ENCODE assay signal across 24 cellular contexts in genomic region chr4:151689211-151689991, GRCh38.
DNase-seq lines count a peak whose midpoint lies in the region; ATAC-seq, FAIRE-seq and TF ChIP-seq lines count a peak whose summit lies in the region.
"Had no signal": no experiment of that assay in that cellular context is flagged by ENCODE, and none has a peak within 500 bp of the region (broad histone marks: within the 10 kb centered on the region; RNA-seq: fewer than 3 reads in every experiment).

No MANE protein-coding gene starts in this region.

- H3K9me3 ChIP-seq in astrocyte (ENCODE audit: insufficient read depth, low read depth, low read length) (no peaks in the 10 kb centered on the region), stomach smooth muscle (ENCODE audit: control insufficient read depth in 2 of 2, low read length in 2 of 2) (no peaks in the 10 kb centered on the region), tibial artery (no peaks in the 10 kb centered on the region)
- H3K9me3 ChIP-seq: BE2C, MG63, spleen had no signal

- H3K4me3 Mint-ChIP-seq in activated naive CD4-positive, alpha-beta T cell treated with anti-CD3 and anti-CD28 coated beads, Interleukin-2, amount 50 U/mL, for 24 hours: no peak overlapping the region
- H3K4me3 Mint-ChIP-seq in astrocyte (ENCODE audit: unreplicated experiment) (no peak overlapping the region), mesothelial cell of epicardium (no peak overlapping the region)
- H3K4me3 Mint-ChIP-seq: IgD-negative memory B cell; memory B cell; stimulated activated naive CD8-positive, alpha-beta T cell treated with anti-CD3 and anti-CD28 coated beads, Interleukin-15, amount 100 ng/mL, for 72 hours; T-helper 1 cell treated with Interleukin-12 subunit alpha and Interleukin-12 subunit beta and Interleukin-4 antibody, amounts not matched to agents 30 μg/mL and 1 μg/mL, for 36 hours had no signal

- no peaks in the 10 kb centered on the region for H3K36me3 ChIP-seq in astrocyte (ENCODE audit: insufficient read depth, low read length)
- H3K36me3 ChIP-seq in stomach smooth muscle (ENCODE audit: control insufficient read depth in 2 of 2, insufficient read depth in 2 of 2, low read length in 2 of 2): peaks cover 0 to 2% of the 10 kb centered on the region in 2 donors
- H3K36me3 ChIP-seq in tibial artery: peaks cover 0 to 22% (median 5%) of the 10 kb centered on the region in 3 donors
- H3K36me3 ChIP-seq: BE2C, MG63 had no signal

- peak overlapping the region; percentile 62 for H3K27ac Mint-ChIP-seq in activated naive CD4-positive, alpha-beta T cell treated with anti-CD3 and anti-CD28 coated beads, Interleukin-2, amount 50 U/mL, for 24 hours
- no peak overlapping the region for H3K27ac Mint-ChIP-seq in astrocyte (ENCODE audit: unreplicated experiment)
- peak overlapping the region; percentile 91 for H3K27ac Mint-ChIP-seq in mesothelial cell of epicardium
- H3K27ac Mint-ChIP-seq: memory B cell; T-helper 1 cell treated with Interleukin-12 subunit alpha and Interleukin-12 subunit beta and Interleukin-4 antibody, amounts not matched to agents 30 μg/mL and 1 μg/mL, for 36 hours had no signal

- peak; percentile 32 for FAIRE-seq in astrocyte (lab: Jason Lieb, UNC)
- FAIRE-seq: frontal cortex had no signal

- TF ChIP-seq CTCF in astrocyte (IDR thresholded peaks at IDR 0.05; ENCODE audit: insufficient read depth, low read depth, low read length) (no peak), mesothelial cell of epicardium (IDR thresholded peaks at IDR 0.05; ENCODE audit: unreplicated experiment) (no peak), tibial artery (IDR thresholded peaks at IDR 0.05) (no peak)

- DNase-seq in activated naive CD4-positive, alpha-beta T cell treated with Interleukin-2 at 50 U/mL for 16 hours: no peak
- DNase-seq in astrocyte (ENCODE audit: low read depth) (no peak), mesothelial cell of epicardium (ENCODE audit: low spot score in 2 of 2, unreplicated experiment in 2 of 2) (no peak), tibial artery (no peak), GM19238 (ENCODE audit: insufficient read length, low spot score) (no peak)
- DNase-seq: activated CD4-positive, alpha-beta T cell treated with anti-CD3 and anti-CD28 coated beads, Interleukin-2, amount 50 U/mL, for 1 hour; activated CD8-positive, alpha-beta memory T cell treated with anti-CD3 and anti-CD28 coated beads, Interleukin-2, amount 50 U/mL, for 48 hours; BE2C; COR-L47; DND-41; NCI-H146; SIG-M5; spleen; stimulated activated CD4-positive, alpha-beta T cell treated with anti-CD3 and anti-CD28 coated beads, Interleukin-4, amount 100 ng/mL, for 24 hours; stimulated activated naive CD8-positive, alpha-beta T cell treated with anti-CD3 and anti-CD28 coated beads, Interleukin-15, amount 100 ng/mL, for 72 hours had no signal

- H3K27ac ChIP-seq in astrocyte (ENCODE audit: low read depth, low read length): no peak overlapping the region
- peak overlapping the region; percentile 71 for H3K27ac ChIP-seq in stomach smooth muscle (ENCODE audit: low read length)
- no peak overlapping the region for H3K27ac ChIP-seq in tibial artery

- H3K9ac ChIP-seq in astrocyte (ENCODE audit: low read length): peak overlapping the region; percentile 45
- H3K9ac ChIP-seq in stomach smooth muscle (ENCODE audit: low read length in 2 of 2): peak overlapping the region in 1 of 2 donors; percentile 11

- no peaks in the 10 kb centered on the region for H4K20me1 ChIP-seq in astrocyte (ENCODE audit: insufficient read depth, low read length)

- no peak overlapping the region for H3K4me3 ChIP-seq in astrocyte (ENCODE audit: insufficient read depth, low read depth, low read length)
- no peak overlapping the region for H3K4me3 ChIP-seq in stomach smooth muscle (ENCODE audit: low read length in 2 of 2)
- no peak overlapping the region for H3K4me3 ChIP-seq in tibial artery
- H3K4me3 ChIP-seq: MG63, spleen had no signal

- no peak for ATAC-seq in esophagus mucosa
- ATAC-seq: HCT116; stimulated activated naive CD8-positive, alpha-beta T cell treated with anti-CD3 and anti-CD28 coated beads, Interleukin-15, amount 100 ng/mL, for 72 hours had no signal

- H2AFZ ChIP-seq in astrocyte (ENCODE audit: low read depth, low read length): no peak overlapping the region

- no peaks in the 10 kb centered on the region for H3K27me3 Mint-ChIP-seq in activated naive CD4-positive, alpha-beta T cell treated with anti-CD3 and anti-CD28 coated beads, Interleukin-2, amount 50 U/mL, for 24 hours
- H3K27me3 Mint-ChIP-seq in astrocyte (ENCODE audit: low read depth, unreplicated experiment) (no peaks in the 10 kb centered on the region), mesothelial cell of epicardium (ENCODE audit: low read depth) (no peaks in the 10 kb centered on the region)
- H3K27me3 Mint-ChIP-seq: IgD-negative memory B cell; memory B cell; stimulated activated naive CD8-positive, alpha-beta T cell treated with anti-CD3 and anti-CD28 coated beads, Interleukin-15, amount 100 ng/mL, for 72 hours had no signal

- H3K79me2 ChIP-seq in astrocyte (ENCODE audit: insufficient read depth, low read length): no peaks in the 10 kb centered on the region

- peaks cover 8% of the 10 kb centered on the region for H3K36me3 Mint-ChIP-seq in activated naive CD4-positive, alpha-beta T cell treated with anti-CD3 and anti-CD28 coated beads, Interleukin-2, amount 50 U/mL, for 24 hours
- peaks cover 4% of the 10 kb centered on the region for H3K36me3 Mint-ChIP-seq in astrocyte (ENCODE audit: low read depth, unreplicated experiment)
- peaks cover 2% of the 10 kb centered on the region for H3K36me3 Mint-ChIP-seq in mesothelial cell of epicardium

- intact Hi-C loops in tibial artery (cut with DNase I; ENCODE audit: low total_unique reads): no loop called here

- H3K9me3 Mint-ChIP-seq in activated naive CD4-positive, alpha-beta T cell treated with anti-CD3 and anti-CD28 coated beads, Interleukin-2, amount 50 U/mL, for 24 hours: no peaks in the 10 kb centered on the region
- H3K9me3 Mint-ChIP-seq in astrocyte (ENCODE audit: unreplicated experiment): no peaks in the 10 kb centered on the region
- no peaks in the 10 kb centered on the region for H3K9me3 Mint-ChIP-seq in mesothelial cell of epicardium
- H3K9me3 Mint-ChIP-seq: IgD-negative memory B cell; memory B cell; stimulated activated naive CD8-positive, alpha-beta T cell treated with anti-CD3 and anti-CD28 coated beads, Interleukin-15, amount 100 ng/mL, for 72 hours; T-helper 1 cell treated with Interleukin-12 subunit alpha and Interleukin-12 subunit beta and Interleukin-4 antibody, amounts not matched to agents 30 μg/mL and 1 μg/mL, for 36 hours had no signal

- H3K27me3 ChIP-seq in astrocyte (ENCODE audit: insufficient read depth, low read length): peaks cover under 1% of the 10 kb centered on the region
- no peaks in the 10 kb centered on the region for H3K27me3 ChIP-seq in stomach smooth muscle (ENCODE audit: control insufficient read depth in 1 of 2, insufficient read depth in 2 of 2, low read length in 2 of 2)
- H3K27me3 ChIP-seq in tibial artery: no peaks in the 10 kb centered on the region
- H3K27me3 ChIP-seq: BE2C, MG63, spleen had no signal

- no peaks in the 10 kb centered on the region for H3K4me1 Mint-ChIP-seq in activated naive CD4-positive, alpha-beta T cell treated with anti-CD3 and anti-CD28 coated beads, Interleukin-2, amount 50 U/mL, for 24 hours
- H3K4me1 Mint-ChIP-seq in astrocyte (ENCODE audit: low read depth, unreplicated experiment) (peaks cover 45% of the 10 kb centered on the region), mesothelial cell of epicardium (peaks cover 81% of the 10 kb centered on the region)
- H3K4me1 Mint-ChIP-seq: memory B cell; stimulated activated naive CD8-positive, alpha-beta T cell treated with anti-CD3 and anti-CD28 coated beads, Interleukin-15, amount 100 ng/mL, for 72 hours had no signal

- H3K4me1 ChIP-seq in astrocyte (ENCODE audit: insufficient read depth, low read length) (peaks cover 42% of the 10 kb centered on the region), stomach smooth muscle (ENCODE audit: control insufficient read depth, insufficient read depth, low read length) (peaks cover 57% of the 10 kb centered on the region), tibial artery (no peaks in the 10 kb centered on the region)

- H3K4me2 ChIP-seq in astrocyte (ENCODE audit: low read length): peak overlapping the region; percentile 66
